Comparison of ENCODE assay signal across 14 cellular contexts in genomic region chr6:151063339-151063738, GRCh38.
DNase-seq lines count a peak whose midpoint lies in the region; ATAC-seq and TF ChIP-seq lines count a peak whose summit lies in the region.
"Had no signal": no experiment of that assay in that cellular context is flagged by ENCODE, and none has a peak within 500 bp of the region (broad histone marks: within the 10 kb centered on the region; RNA-seq: fewer than 3 reads in every experiment).

No MANE protein-coding gene starts in this region.

- CTCF ChIA-PET in Calu3 (lab: Charles Lee), result interaction anchor here (1.4 kb wide), 1 partner anchor 49 kb away, joined by 4 read pairs; no protein-coding TSS in a partner anchor
- CTCF ChIA-PET in OCI-LY7 (lab: Charles Lee; ENCODE audit: unreplicated experiment), result no interaction called here

- DNase-seq in Calu3 (no peak), OCI-LY7 (ENCODE audit: low spot score) (no peak), dedifferentiated amniotic fluid mesenchymal stem cell (ENCODE audit: extremely low spot score) (peak; percentile 85), myocyte (ENCODE audit: low read depth) (peak; percentile 34), CD14-positive monocyte (ENCODE audit: low spot score) (no peak), Kasumi-1 (lab: John Stamatoyannopoulos, UW) (no peak), T-helper 17 cell (no peak)
- DNase-seq in activated naive CD8-positive, alpha-beta T cell treated with anti-CD3 and anti-CD28 coated beads for 36 hours, result no peak
- DNase-seq: anterior cingulate cortex; CD4-positive, alpha-beta memory T cell; left colon; NCI-H1930 had no signal

- BruUV-seq in Calu3 (replicated peaks; lab: Mats Ljungman, UMichigan) (no TSS peak), OCI-LY7 (replicated peaks; lab: Mats Ljungman, UMichigan) (TSS peak; percentile 15)

- H3K4me1 Mint-ChIP-seq in Calu3 (ENCODE audit: low read depth, unreplicated experiment), result peaks cover 34% of the 10 kb centered on the region
- no peaks in the 10 kb centered on the region for H3K4me1 Mint-ChIP-seq in activated naive CD8-positive, alpha-beta T cell treated with anti-CD3 and anti-CD28 coated beads for 36 hours
- peaks cover 17% of the 10 kb centered on the region for H3K4me1 Mint-ChIP-seq in CD14-positive monocyte
- no peaks in the 10 kb centered on the region for H3K4me1 Mint-ChIP-seq in T-helper 17 cell
- H3K4me1 Mint-ChIP-seq: CD4-positive, alpha-beta memory T cell; IgD-negative memory B cell had no signal

- POLR2A ChIA-PET in OCI-LY7 (lab: Charles Lee), result interaction anchor here (1.2 to 1.6 kb wide), 2 partner anchors 9 to 19 kb away, joined by 3 to 5 read pairs; no protein-coding TSS in a partner anchor

- no peak overlapping the region for H3K27ac ChIP-seq in OCI-LY7 (ENCODE audit: low read depth, low read length, poor library complexity, severe bottlenecking)
- H3K27ac ChIP-seq: vagina had no signal

- H3K27me3 Mint-ChIP-seq in Calu3 (ENCODE audit: unreplicated experiment) (no peaks in the 10 kb centered on the region), CD14-positive monocyte (ENCODE audit: low read depth in 3 of 3) (peaks cover 0 to 1% (median 0%) of the 10 kb centered on the region in 3 donors), T-helper 17 cell (no peaks in the 10 kb centered on the region)
- no peaks in the 10 kb centered on the region for H3K27me3 Mint-ChIP-seq in activated naive CD8-positive, alpha-beta T cell treated with anti-CD3 and anti-CD28 coated beads for 36 hours
- H3K27me3 Mint-ChIP-seq: CD4-positive, alpha-beta memory T cell; IgD-negative memory B cell had no signal

- H3K36me3 Mint-ChIP-seq in Calu3 (ENCODE audit: insufficient read depth, unreplicated experiment), result peaks cover 20% of the 10 kb centered on the region
- H3K36me3 Mint-ChIP-seq in activated naive CD8-positive, alpha-beta T cell treated with anti-CD3 and anti-CD28 coated beads for 36 hours, result peaks cover 47% of the 10 kb centered on the region
- no peaks in the 10 kb centered on the region for H3K36me3 Mint-ChIP-seq in CD14-positive monocyte
- peaks cover 5% of the 10 kb centered on the region for H3K36me3 Mint-ChIP-seq in T-helper 17 cell (ENCODE audit: low read depth)

- H3K36me3 ChIP-seq in OCI-LY7 (ENCODE audit: insufficient read depth, low read length), result peaks cover 57% of the 10 kb centered on the region
- H3K36me3 ChIP-seq: vagina had no signal

- H3K79me2 ChIP-seq in OCI-LY7 (ENCODE audit: insufficient read depth, low read depth, low read length), result no peaks in the 10 kb centered on the region

- H3K9me3 Mint-ChIP-seq in Calu3 (ENCODE audit: low read depth, unreplicated experiment) (no peaks in the 10 kb centered on the region), CD14-positive monocyte (peaks cover 0 to 3% (median 0%) of the 10 kb centered on the region in 7 donors)
- H3K9me3 Mint-ChIP-seq in activated naive CD8-positive, alpha-beta T cell treated with anti-CD3 and anti-CD28 coated beads for 36 hours, result peaks cover 1% of the 10 kb centered on the region
- H3K9me3 Mint-ChIP-seq: CD4-positive, alpha-beta memory T cell; IgD-negative memory B cell had no signal

- no peak for TF ChIP-seq CTCF in Calu3 (IDR thresholded peaks at IDR 0.05; ENCODE audit: unreplicated experiment)
- TF ChIP-seq CTCF in OCI-LY7 (conservative IDR thresholded peaks at IDR 0.05; ENCODE audit: low read length), result no peak
- TF ChIP-seq CTCF in CD14-positive monocyte (IDR thresholded peaks at IDR 0.05), result no peak

- H3K9me3 ChIP-seq in OCI-LY7 (ENCODE audit: low read length) (no peaks in the 10 kb centered on the region), T-helper 17 cell (ENCODE audit: control insufficient read depth, low read length, poor library complexity, severe bottlenecking) (no peaks in the 10 kb centered on the region)
- H3K9me3 ChIP-seq: vagina had no signal

- H3K9me2 ChIP-seq in OCI-LY7 (ENCODE audit: insufficient read depth, low read length), result no peaks in the 10 kb centered on the region

- no peak for ATAC-seq in T-helper 17 cell
- ATAC-seq: left colon had no signal

- H2AFZ ChIP-seq in OCI-LY7 (ENCODE audit: low read length), result no peak overlapping the region

- no peak overlapping the region for H3K4me3 Mint-ChIP-seq in Calu3 (ENCODE audit: low read depth, unreplicated experiment)
- no peak overlapping the region for H3K4me3 Mint-ChIP-seq in activated naive CD8-positive, alpha-beta T cell treated with anti-CD3 and anti-CD28 coated beads for 36 hours
- no peak overlapping the region for H3K4me3 Mint-ChIP-seq in CD14-positive monocyte
- no peak overlapping the region for H3K4me3 Mint-ChIP-seq in T-helper 17 cell
- H3K4me3 Mint-ChIP-seq: CD4-positive, alpha-beta memory T cell; IgD-negative memory B cell had no signal

- no peaks in the 10 kb centered on the region for H3K4me1 ChIP-seq in OCI-LY7 (ENCODE audit: insufficient read depth, low read length, poor library complexity, severe bottlenecking)

- H3K4me2 ChIP-seq in OCI-LY7 (ENCODE audit: low read length), result no peak overlapping the region

- intact Hi-C loops in Calu3 (cut with micrococcal nuclease; ENCODE audit: unreplicated experiment), result no loop called here
- intact Hi-C loops in OCI-LY7 (cut with micrococcal nuclease; ENCODE audit: unreplicated experiment), result no loop called here
- intact Hi-C loops in CD14-positive monocyte (cut with micrococcal nuclease), result loop anchor here in 1 of 2 donors (10.0 kb wide), 1 partner anchor 49 kb away; no protein-coding TSS in a partner anchor

- H3K27ac Mint-ChIP-seq in Calu3 (ENCODE audit: unreplicated experiment), result peak overlapping the region; percentile 54
- H3K27ac Mint-ChIP-seq in activated naive CD8-positive, alpha-beta T cell treated with anti-CD3 and anti-CD28 coated beads for 36 hours, result no peak overlapping the region
- no peak overlapping the region for H3K27ac Mint-ChIP-seq in CD14-positive monocyte
- no peak overlapping the region for H3K27ac Mint-ChIP-seq in T-helper 17 cell
- H3K27ac Mint-ChIP-seq: CD4-positive, alpha-beta memory T cell; IgD-negative memory B cell had no signal

- H4K20me1 ChIP-seq in OCI-LY7 (ENCODE audit: insufficient read depth, low read length), result no peaks in the 10 kb centered on the region

- no peak overlapping the region for H3K4me3 ChIP-seq in OCI-LY7 (ENCODE audit: low read depth, low read length, poor library complexity, severe bottlenecking)
- H3K4me3 ChIP-seq: vagina had no signal

Comparison
In these comparisons a context has a peak if more than half of its experiments do, and no peak if none do; other contexts are left out.
1. DNase-seq: peak in dedifferentiated amniotic fluid mesenchymal stem cell (single experiment) and myocyte (single experiment); none in Calu3 (single experiment), OCI-LY7 (single experiment), activated naive CD8-positive, alpha-beta T cell treated with anti-CD3 and anti-CD28 coated beads for 36 hours (single experiment), CD14-positive monocyte (single experiment), Kasumi-1 (0 of 2) and T-helper 17 cell (0 of 3).